ENCODE assay signal across 8 cellular contexts in the genomic region with DNA sequence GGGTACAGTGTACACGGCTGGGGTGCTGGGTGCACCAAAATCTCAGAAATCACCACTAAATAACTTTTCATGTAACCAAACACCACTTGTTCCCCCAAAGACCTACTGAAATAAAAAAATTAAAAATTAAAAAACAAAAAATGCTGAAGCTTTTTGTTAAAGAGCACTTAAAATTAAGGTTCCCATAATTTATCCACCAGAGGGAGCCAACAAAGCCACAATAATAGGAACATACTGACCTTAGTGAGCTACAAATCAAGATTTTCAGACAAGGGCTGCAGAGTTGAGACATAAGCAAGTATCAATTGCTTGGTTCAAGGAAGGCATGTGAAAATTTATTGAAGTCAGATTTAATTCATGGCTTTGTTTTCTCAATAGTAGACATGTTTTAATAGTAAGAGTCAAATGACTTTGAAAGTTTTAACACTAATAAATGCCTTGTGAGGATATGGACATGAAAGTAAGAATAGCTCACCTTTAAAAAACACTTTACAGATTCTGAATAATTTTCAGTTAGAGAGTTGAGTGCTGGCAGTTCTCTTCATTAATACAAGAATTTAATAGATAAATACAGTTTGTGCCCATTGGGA. TPM values are rescaled to one million over a fixed set of nuclear protein-coding genes. Genes with fewer than 3 reads are reported as not detected.
A peak's percentile ranks its signal among the peaks of the same experiment; 100 is the strongest.
DNase-seq lines count a peak whose midpoint lies in the region; TF ChIP-seq lines count a peak whose summit lies in the region.

No MANE protein-coding gene starts in this region.

- peaks cover 8% of the 10 kb centered on the region for H3K4me1 ChIP-seq in DOHH2 (ENCODE audit: control insufficient read depth, low read length)
- no peaks in the 10 kb centered on the region for H3K4me1 ChIP-seq in vagina

- H3K27ac ChIP-seq in DOHH2 (ENCODE audit: low read depth, low read length) (no peak overlapping the region), vagina (no peak overlapping the region)

- no peak for TF ChIP-seq POLR2A in vagina (IDR thresholded peaks at IDR 0.05)

- no peaks in the 10 kb centered on the region for H4K20me1 ChIP-seq in DOHH2 (ENCODE audit: control insufficient read depth, insufficient read depth, low read depth, low read length)

- H3K4me2 ChIP-seq in DOHH2 (ENCODE audit: low read length), result no peak overlapping the region

- H3F3A ChIP-seq in DOHH2 (ENCODE audit: control insufficient read depth, insufficient read depth), result no peaks in the 10 kb centered on the region

- TF ChIP-seq CTCF in DOHH2 (IDR thresholded peaks at IDR 0.05; ENCODE audit: low read depth, low read length, poor library complexity, severe bottlenecking) (peak; percentile 58), vagina (IDR thresholded peaks at IDR 0.05) (no peak)

- DNase-seq in MV-4-11 (lab: John Stamatoyannopoulos, UW) (peak; percentile 19), cerebellum (ENCODE audit: low spot score) (peak; percentile 19), midbrain (lab: John Stamatoyannopoulos, UW) (peak; percentile 47), vagina (ENCODE audit: extremely low spot score in 2 of 2) (no peak), activated gamma-delta T cell (lab: John Stamatoyannopoulos, UW) (no peak)
- no peak for DNase-seq in activated naive CD4-positive, alpha-beta T cell treated with anti-CD3 and anti-CD28 coated beads, Interleukin-2, amount 50 U/mL, for 16 hours
- DNase-seq in stimulated activated CD4-positive, alpha-beta T cell treated with anti-CD3 and anti-CD28 coated beads, Interleukin-4, amount 100 ng/mL, for 1 hour, result no peak

- H3K9me2 ChIP-seq in DOHH2 (replicated peaks; ENCODE audit: control insufficient read depth, low read length), result no peaks in the 10 kb centered on the region

- H3K36me3 ChIP-seq in DOHH2 (ENCODE audit: control insufficient read depth, low read length) (no peaks in the 10 kb centered on the region), vagina (no peaks in the 10 kb centered on the region)

- H3K9me3 ChIP-seq in DOHH2 (ENCODE audit: control insufficient read depth, insufficient read depth, low read length) (no peaks in the 10 kb centered on the region), vagina (no peaks in the 10 kb centered on the region)

- H3K4me3 ChIP-seq in DOHH2 (ENCODE audit: low read length), result no peak overlapping the region
- no peak overlapping the region for H3K4me3 ChIP-seq in vagina

- intact Hi-C loops in vagina (cut with DNase I), result no loop called here

- no peaks in the 10 kb centered on the region for H3K79me2 ChIP-seq in DOHH2 (ENCODE audit: control insufficient read depth, low read length)

- no peaks in the 10 kb centered on the region for H3K27me3 ChIP-seq in DOHH2 (ENCODE audit: control insufficient read depth, low read length)
- no peaks in the 10 kb centered on the region for H3K27me3 ChIP-seq in vagina

RNA-seq across cellular contexts. Expression of a gene that starts 43.0 kb away (rescaled TPM):
- total RNA-seq in cerebellum (75.5 TPM), vagina (39.3 TPM)

Comparison
In these comparisons a context has a peak if more than half of its experiments do, and no peak if none do; other contexts are left out.
1. DNase-seq: peak in MV-4-11 (single experiment), cerebellum (single experiment) and midbrain (single experiment); none in vagina (0 of 2), activated naive CD4-positive, alpha-beta T cell treated with anti-CD3 and anti-CD28 coated beads, Interleukin-2, amount 50 U/mL, for 16 hours (single experiment), activated gamma-delta T cell (single experiment) and stimulated activated CD4-positive, alpha-beta T cell treated with anti-CD3 and anti-CD28 coated beads, Interleukin-4, amount 100 ng/mL, for 1 hour (single experiment).